7 cellular contexts compared by ENCODE assay signal in the genomic region with DNA sequence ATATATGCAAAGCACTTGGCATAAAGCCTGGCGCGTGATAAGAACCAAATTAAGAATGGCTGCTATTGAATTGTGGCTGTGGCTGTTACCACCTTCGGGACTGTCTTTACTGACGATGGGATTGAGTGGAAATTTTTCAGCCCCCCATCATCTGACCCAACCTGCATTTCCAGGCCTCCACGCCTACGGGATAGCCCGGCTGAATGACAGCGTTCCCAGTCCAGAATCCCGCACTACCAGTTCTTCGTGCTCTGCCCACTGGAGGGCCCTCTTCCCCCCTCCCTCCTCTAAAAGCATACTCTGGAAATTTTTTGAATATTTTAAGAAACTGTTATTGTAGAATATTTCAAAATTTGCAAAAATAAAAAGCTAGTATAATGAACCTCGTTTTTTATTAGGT. TPM values are rescaled to one million over a fixed set of nuclear protein-coding genes. Genes with fewer than 3 reads are reported as not detected.
"Had no signal": no experiment of that assay in that cellular context is flagged by ENCODE, and none has a peak within 500 bp of the region (broad histone marks: within the 10 kb centered on the region; RNA-seq: fewer than 3 reads in every experiment).

No MANE protein-coding gene starts in this region.

- DNase-seq: activated CD4-positive, alpha-beta T cell treated with anti-CD3 and anti-CD28 coated beads, Interleukin-2, amount 10 ng/mL, durations not matched to agents 24 days and 14 days; activated CD8-positive, alpha-beta memory T cell treated with anti-CD3 and anti-CD28 coated beads, Interleukin-2, amount 10 ng/mL, durations not matched to agents 7 days and 5 days; aorta; central memory CD4-positive, alpha-beta T cell; SJCRH30; T-helper 1 cell had no signal

- H3K36me3 ChIP-seq: SJCRH30 had no signal

- H3K4me1 ChIP-seq: SJCRH30 had no signal

- H3K27ac ChIP-seq: SJCRH30 had no signal

- H3K9me3 ChIP-seq: SJCRH30 had no signal

- H3K4me3 ChIP-seq: SJCRH30 had no signal

- ATAC-seq: activated CD8-positive, alpha-beta memory T cell treated with anti-CD3 and anti-CD28 coated beads, Interleukin-2, amount 10 ng/mL, durations not matched to agents 7 days and 5 days; Panc1 had no signal

RNA-seq across cellular contexts. Expression of a gene that starts 11.0 kb away (rescaled TPM):
- total RNA-seq: activated CD4-positive, alpha-beta T cell treated with anti-CD3 and anti-CD28 coated beads, Interleukin-2, amount 10 ng/mL, durations not matched to agents 24 days and 14 days; activated CD8-positive, alpha-beta memory T cell treated with anti-CD3 and anti-CD28 coated beads, Interleukin-2, amount 10 ng/mL, durations not matched to agents 7 days and 5 days; aorta; SJCRH30 had no signal
- polyA plus RNA-seq: aorta had no signal

RNA-seq across cellular contexts. Expression of a gene that starts 31.2 kb away (rescaled TPM):
- total RNA-seq: activated CD4-positive, alpha-beta T cell treated with anti-CD3 and anti-CD28 coated beads, Interleukin-2, amount 10 ng/mL, durations not matched to agents 24 days and 14 days; activated CD8-positive, alpha-beta memory T cell treated with anti-CD3 and anti-CD28 coated beads, Interleukin-2, amount 10 ng/mL, durations not matched to agents 7 days and 5 days; SJCRH30 had no signal

RNA-seq across cellular contexts. Expression of a gene that starts 34.2 kb away (rescaled TPM):
- total RNA-seq: activated CD4-positive, alpha-beta T cell treated with anti-CD3 and anti-CD28 coated beads, Interleukin-2, amount 10 ng/mL, durations not matched to agents 24 days and 14 days; activated CD8-positive, alpha-beta memory T cell treated with anti-CD3 and anti-CD28 coated beads, Interleukin-2, amount 10 ng/mL, durations not matched to agents 7 days and 5 days; SJCRH30 had no signal

RNA-seq across cellular contexts. Expression of a gene that starts 48.8 kb away (rescaled TPM):
- total RNA-seq: activated CD4-positive, alpha-beta T cell treated with anti-CD3 and anti-CD28 coated beads, Interleukin-2, amount 10 ng/mL, durations not matched to agents 24 days and 14 days; activated CD8-positive, alpha-beta memory T cell treated with anti-CD3 and anti-CD28 coated beads, Interleukin-2, amount 10 ng/mL, durations not matched to agents 7 days and 5 days; aorta; SJCRH30 had no signal

RNA-seq across cellular contexts. Expression of a gene that starts 54.0 kb away (rescaled TPM):
- total RNA-seq: activated CD4-positive, alpha-beta T cell treated with anti-CD3 and anti-CD28 coated beads, Interleukin-2, amount 10 ng/mL, durations not matched to agents 24 days and 14 days; activated CD8-positive, alpha-beta memory T cell treated with anti-CD3 and anti-CD28 coated beads, Interleukin-2, amount 10 ng/mL, durations not matched to agents 7 days and 5 days; aorta; SJCRH30 had no signal
- polyA plus RNA-seq: aorta had no signal
